16 cellular contexts compared by ENCODE assay signal in the genomic region with DNA sequence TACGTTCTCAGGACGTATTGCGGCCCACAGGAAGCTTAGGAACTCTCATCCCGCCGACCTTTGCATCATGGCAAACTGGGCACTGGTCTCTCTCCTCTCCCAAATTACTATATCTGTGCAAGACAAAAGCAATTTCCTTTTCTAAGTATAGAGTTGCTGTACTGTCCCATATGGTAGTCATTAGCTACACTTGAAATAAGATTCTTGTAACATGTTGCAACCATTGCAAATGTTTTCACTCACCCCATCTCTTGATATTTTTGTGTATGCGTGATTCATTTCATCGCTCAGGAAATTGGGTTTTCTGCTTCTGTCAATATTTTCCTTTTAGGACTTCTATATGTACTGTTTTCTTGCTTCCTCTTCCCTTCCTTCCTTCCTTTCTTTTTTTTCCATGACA. TPM values are rescaled to one million over a fixed set of nuclear protein-coding genes. Genes with fewer than 3 reads are reported as not detected.
A peak's percentile ranks its signal among the peaks of the same experiment; 100 is the strongest.
DNase-seq lines count a peak whose midpoint lies in the region; TF ChIP-seq lines count a peak whose summit lies in the region.
"Had no signal": no experiment of that assay in that cellular context is flagged by ENCODE, and none has a peak within 500 bp of the region (broad histone marks: within the 10 kb centered on the region; RNA-seq: fewer than 3 reads in every experiment).

No MANE protein-coding gene starts in this region.

- DNase-seq in AG09309 (ENCODE audit: low read depth), result peak; percentile 34
- DNase-seq in HCEC 1CT, result peak; percentile 5
- peak; percentile 9 for DNase-seq in choroid plexus epithelial cell (ENCODE audit: low read depth)
- peak; percentile 22 for DNase-seq in fibroblast of villous mesenchyme (ENCODE audit: low read depth)
- DNase-seq in breast epithelium (ENCODE audit: low spot score in 2 of 2), result no peak
- no peak for DNase-seq in cerebellar nuclear complex (lab: John Stamatoyannopoulos, UW)
- no peak for DNase-seq in DMS114 treated with DMSO at 0.1 percent for 48 hours (lab: John Stamatoyannopoulos, UW; ENCODE audit: unreplicated experiment)
- DNase-seq in NCI-H1436 treated with DMSO at 0.1 percent for 48 hours (lab: John Stamatoyannopoulos, UW), result no peak
- DNase-seq: BE2C; CD8-positive, alpha-beta T cell; Kasumi-1; NCI-H1105 treated with DMSO at 0.1 percent for 48 hours; NCI-H1930; NCI-H2171; NCI-H510A; SIG-M5 had no signal

- H3K27me3 ChIP-seq in breast epithelium, result no peaks in the 10 kb centered on the region

- TF ChIP-seq POLR2A in breast epithelium (IDR thresholded peaks at IDR 0.05), result no peak

- TF ChIP-seq CTCF in AG09309 (IDR thresholded peaks at IDR 0.05; ENCODE audit: control insufficient read depth, insufficient read depth, low read depth, low read length, missing control alignments) (no peak), choroid plexus epithelial cell (conservative IDR thresholded peaks at IDR 0.05; ENCODE audit: low read depth, low read length) (no peak), fibroblast of villous mesenchyme (IDR thresholded peaks at IDR 0.05; ENCODE audit: insufficient read depth, low read depth, low read length) (no peak), breast epithelium (IDR thresholded peaks at IDR 0.05) (no peak)

- intact Hi-C loops in breast epithelium (cut with DNase I; ENCODE audit: low total_unique reads), result no loop called here

- no peak overlapping the region for H3K27ac ChIP-seq in breast epithelium

- no peaks in the 10 kb centered on the region for H3K36me3 ChIP-seq in breast epithelium
- H3K36me3 ChIP-seq: BE2C had no signal

- no peaks in the 10 kb centered on the region for H3K9me3 ChIP-seq in breast epithelium
- H3K9me3 ChIP-seq: BE2C had no signal

- H3K4me1 ChIP-seq in breast epithelium, result no peaks in the 10 kb centered on the region
- H3K4me1 ChIP-seq: BE2C had no signal

- H3K4me3 ChIP-seq in AG09309 (ENCODE audit: control insufficient read depth, low read depth, low read length) (no peak overlapping the region), choroid plexus epithelial cell (ENCODE audit: low read depth, low read length) (no peak overlapping the region), fibroblast of villous mesenchyme (ENCODE audit: low read depth, low read length) (no peak overlapping the region), breast epithelium (no peak overlapping the region)

RNA-seq across cellular contexts. Expression of a gene that starts 15.7 kb away (rescaled TPM):
- 26.1 and 38.4 TPM in 2 replicates for total RNA-seq in fibroblast of villous mesenchyme
- total RNA-seq in breast epithelium, result 10 to 100 TPM in 2 of 3 donors, 1 to 10 TPM in 1; 9.9 to 39.2 (median 23.6) TPM

RNA-seq across cellular contexts. Expression of a gene that starts 20.9 kb away (rescaled TPM):
- 42.8 and 65.6 TPM in 2 replicates for total RNA-seq in fibroblast of villous mesenchyme
- total RNA-seq in breast epithelium, result 10 to 100 TPM; 42.7 to 63.5 (median 50.1) TPM

RNA-seq across cellular contexts. Expression of a gene that starts 51.7 kb away (rescaled TPM):
- total RNA-seq in fibroblast of villous mesenchyme, result 32.5 and 41.9 TPM in 2 replicates
- 10 to 100 TPM; 28.5 to 43.4 (median 36.9) TPM for total RNA-seq in breast epithelium

RNA-seq across cellular contexts. Expression of a gene that starts 57.6 kb away (rescaled TPM):
- 63.8 and 76.4 TPM in 2 replicates for total RNA-seq in fibroblast of villous mesenchyme
- total RNA-seq in breast epithelium, result 10 to 100 TPM; 13.4 to 40.2 (median 40.0) TPM

Comparison
In these comparisons a context has a peak if more than half of its experiments do, and no peak if none do; other contexts are left out.
1. DNase-seq: peak in AG09309 (single experiment), HCEC 1CT (single experiment), choroid plexus epithelial cell (single experiment) and fibroblast of villous mesenchyme (single experiment); none in breast epithelium (0 of 2), cerebellar nuclear complex (0 of 2), DMS114 treated with DMSO at 0.1 percent for 48 hours (single experiment) and NCI-H1436 treated with DMSO at 0.1 percent for 48 hours (single experiment).